Comparison of ENCODE assay signal across 11 cellular contexts in the genomic region with DNA sequence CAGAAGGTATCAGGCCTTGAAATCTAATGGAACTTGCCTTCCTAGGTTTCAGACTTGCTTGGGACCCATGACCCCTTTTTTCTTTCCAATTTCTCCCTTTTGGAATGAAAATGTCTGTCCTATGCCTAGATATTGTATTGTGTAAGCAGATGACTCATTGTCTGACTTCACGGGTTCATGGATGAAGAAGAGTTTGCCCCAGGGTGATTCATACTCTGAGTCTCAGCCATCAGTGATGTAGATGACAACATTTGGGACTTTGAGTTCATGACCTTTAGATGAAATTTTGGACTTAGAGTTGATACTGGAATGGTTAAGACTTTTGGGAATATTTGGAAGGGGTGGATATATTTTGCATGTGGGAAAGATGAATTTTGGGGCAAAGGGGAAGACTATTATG. TPM values are rescaled to one million over a fixed set of nuclear protein-coding genes. Genes with fewer than 3 reads are reported as not detected.
A peak's percentile ranks its signal among the peaks of the same experiment; 100 is the strongest.
DNase-seq lines count a peak whose midpoint lies in the region; ATAC-seq, FAIRE-seq and TF ChIP-seq lines count a peak whose summit lies in the region.
"Had no signal": no experiment of that assay in that cellular context is flagged by ENCODE, and none has a peak within 500 bp of the region (broad histone marks: within the 10 kb centered on the region; RNA-seq: fewer than 3 reads in every experiment).

No MANE protein-coding gene starts in this region.

- TF ChIP-seq CTCF in astrocyte of the cerebellum (IDR thresholded peaks at IDR 0.05; ENCODE audit: low read depth, low read length, missing control alignments), result no peak
- TF ChIP-seq CTCF in right lobe of liver (IDR thresholded peaks at IDR 0.05), result no peak
- no peak for TF ChIP-seq CTCF in kidney (IDR thresholded peaks at IDR 0.05; ENCODE audit: borderline replicate concordance, extremely low read depth, insufficient read depth)

- DNase-seq in CD1c-positive myeloid dendritic cell (ENCODE audit: extremely low spot score) (peak; percentile 48), HK-2 (ENCODE audit: unreplicated experiment) (peak; percentile 15), astrocyte of the cerebellum (ENCODE audit: low read depth) (peak; percentile 34), right lobe of liver (no peak), kidney (no peak), DMS153 treated with DMSO at 0.1 percent for 48 hours (lab: John Stamatoyannopoulos, UW; ENCODE audit: unreplicated experiment) (no peak)
- no peak for DNase-seq in activated effector memory CD4-positive, alpha-beta T cell treated with anti-CD3 and anti-CD28 coated beads, Interleukin-2, amount 50 U/mL, for 16 hours
- DNase-seq in NK-92 treated with Interleukin-12 subunit alpha and Interleukin-12 subunit beta, amount 100 ng/mL, for 24 hours (lab: John Stamatoyannopoulos, UW), result no peak
- DNase-seq: NCI-H774, retina, thyroid gland had no signal

- in situ Hi-C loops in astrocyte of the cerebellum (cut with HindIII; ENCODE audit: low sequenced_read_pairs), result no loop called here

- H3K4me3 ChIP-seq in astrocyte of the cerebellum (ENCODE audit: low read depth, low read length), result no peak overlapping the region
- H3K4me3 ChIP-seq in right lobe of liver, result no peak overlapping the region
- no peak overlapping the region for H3K4me3 ChIP-seq in kidney (ENCODE audit: low read length in 2 of 2)
- H3K4me3 ChIP-seq: thyroid gland had no signal

- FAIRE-seq in kidney (lab: Jason Lieb, UNC), result no peak

- no peaks in the 10 kb centered on the region for H3K27me3 ChIP-seq in right lobe of liver
- H3K27me3 ChIP-seq: thyroid gland had no signal

- H3K4me1 ChIP-seq in right lobe of liver (peaks cover 2 to 9% (median 6%) of the 10 kb centered on the region in 4 donors), kidney (ENCODE audit: control insufficient read depth in 1 of 2, insufficient read depth in 1 of 2, low read depth in 1 of 2, low read length in 2 of 2) (no peaks in the 10 kb centered on the region)
- H3K4me1 ChIP-seq: thyroid gland had no signal

- H3K9me3 ChIP-seq in right lobe of liver, result no peaks in the 10 kb centered on the region
- no peaks in the 10 kb centered on the region for H3K9me3 ChIP-seq in kidney (ENCODE audit: control insufficient read depth in 1 of 2, low read length in 2 of 2)
- H3K9me3 ChIP-seq: thyroid gland had no signal

- H3K9ac ChIP-seq in kidney (ENCODE audit: low read length in 2 of 2), result no peak overlapping the region

- H3K27ac ChIP-seq in right lobe of liver, result peak overlapping the region in 2 of 3 donors; percentile 34 to 72
- H3K27ac ChIP-seq in kidney (ENCODE audit: low read depth in 2 of 2, low read length in 2 of 2), result no peak overlapping the region
- H3K27ac ChIP-seq: thyroid gland had no signal

- intact Hi-C loops in right lobe of liver (cut with DNase I) (loop anchor here in 1 of 2 donors (10.0 kb wide), 1 partner anchor 251 kb away; no protein-coding TSS in a partner anchor), kidney (cut with DNase I) (no loop called here)

- ATAC-seq in right lobe of liver, result peak; percentile 47 to 84 (median 74)

- 0% methylated on average over 1 of the region's 1 CpG for WGBS in right lobe of liver (ENCODE audit: insufficient coverage, low coverage, low lambda C conversion rate, missing lambda C conversion rate)

- no peak for TF ChIP-seq POLR2A in right lobe of liver (IDR thresholded peaks at IDR 0.05)

- no peaks in the 10 kb centered on the region for H3K36me3 ChIP-seq in right lobe of liver
- H3K36me3 ChIP-seq in kidney (ENCODE audit: control insufficient read depth in 1 of 2, insufficient read depth in 2 of 2, low read length in 2 of 2), result no peaks in the 10 kb centered on the region
- H3K36me3 ChIP-seq: thyroid gland had no signal

RNA-seq across cellular contexts. Expression of gene SCYGR5, which starts 11.2 kb away (rescaled TPM):
- total RNA-seq in right lobe of liver (not detected), kidney (not detected)
- polyA plus RNA-seq in kidney (ENCODE audit: insufficient read depth, low read depth, low replicate concordance), result not detected
- total RNA-seq: thyroid gland had no signal

RNA-seq across cellular contexts. Expression of gene SCYGR4, which starts 38.2 kb away (rescaled TPM):
- total RNA-seq in right lobe of liver (not detected), kidney (not detected)
- not detected for polyA plus RNA-seq in kidney (ENCODE audit: insufficient read depth, low read depth, low replicate concordance)
- total RNA-seq: thyroid gland had no signal

RNA-seq across cellular contexts. Expression of gene SCYGR3, which starts 40.8 kb away (rescaled TPM):
- total RNA-seq in right lobe of liver (not detected), kidney (not detected)
- not detected for polyA plus RNA-seq in kidney (ENCODE audit: insufficient read depth, low read depth, low replicate concordance)
- total RNA-seq: thyroid gland had no signal

RNA-seq across cellular contexts. Expression of gene SCYGR2, which starts 56.8 kb away (rescaled TPM):
- total RNA-seq in right lobe of liver (not detected), kidney (not detected)
- polyA plus RNA-seq in kidney (ENCODE audit: insufficient read depth, low read depth, low replicate concordance), result not detected
- total RNA-seq: thyroid gland had no signal

Comparison
In these comparisons a context has a peak if more than half of its experiments do, and no peak if none do; other contexts are left out.
1. DNase-seq: peak in CD1c-positive myeloid dendritic cell (single experiment), HK-2 (single experiment) and astrocyte of the cerebellum (single experiment); none in right lobe of liver (0 of 3), kidney (single experiment), activated effector memory CD4-positive, alpha-beta T cell treated with anti-CD3 and anti-CD28 coated beads, Interleukin-2, amount 50 U/mL, for 16 hours (single experiment), NK-92 treated with Interleukin-12 subunit alpha and Interleukin-12 subunit beta, amount 100 ng/mL, for 24 hours (single experiment) and DMS153 treated with DMSO at 0.1 percent for 48 hours (single experiment).
2. H3K27ac ChIP-seq: peak in right lobe of liver (2 of 3); none in kidney (0 of 2).